3 cellular contexts compared by ENCODE assay signal in genomic region chr5:74829413-74829812, GRCh38.
TF ChIP-seq lines count a peak whose summit lies in the region.

No MANE protein-coding gene starts in this region.

TF ChIP-seq in HCT116, 20 proteins besides CTCF, POLR2A, EP300 and RAD21:
- TF ChIP-seq CEBPB (IDR thresholded peaks at IDR 0.05; ENCODE audit: low read depth) (peak; percentile 40; the same call in 1 of the 2 replicates), SRF (IDR thresholded peaks at IDR 0.05; ENCODE audit: low read depth) (no peak), ZBTB33 (IDR thresholded peaks at IDR 0.05; ENCODE audit: extremely low read depth, insufficient replicate concordance, low read length) (no peak), TCF7L2 (IDR thresholded peaks at IDR 0.05; ENCODE audit: borderline replicate concordance, extremely low read depth, insufficient read depth, insufficient read length) (no peak), CBX3 (IDR thresholded peaks at IDR 0.05; ENCODE audit: low read depth) (no peak), ZFX (IDR thresholded peaks at IDR 0.05) (no peak), SP1 (IDR thresholded peaks at IDR 0.05; ENCODE audit: low read depth) (no peak)

TF ChIP-seq in IMR-90, 13 proteins besides CTCF, POLR2A, EP300 and RAD21:
- TF ChIP-seq MXI1 (IDR thresholded peaks at IDR 0.05; ENCODE audit: borderline replicate concordance, low read depth, low read length), result no peak
- no peak for TF ChIP-seq RFX5 (IDR thresholded peaks at IDR 0.05; ENCODE audit: low read depth, low read length)
- TF ChIP-seq CEBPB (IDR thresholded peaks at IDR 0.05; ENCODE audit: low read depth, low read length), result peak; percentile 77

TF ChIP-seq in K562, 482 proteins besides CTCF, POLR2A, EP300 and RAD21:
- TF ChIP-seq TEAD2 (tag; IDR thresholded peaks at IDR 0.05) (no peak), HMGXB4 (CRISPR knock-in tag; IDR thresholded peaks at IDR 0.05) (no peak), THRA (IDR thresholded peaks at IDR 0.05) (no peak), KLF13 (tag; IDR thresholded peaks at IDR 0.05; ENCODE audit: borderline replicate concordance, low read depth) (no peak), ZNF408 (CRISPR knock-in tag; IDR thresholded peaks at IDR 0.05; ENCODE audit: low read depth) (no peak), CEBPG (CRISPR knock-in tag; IDR thresholded peaks at IDR 0.05) (no peak), CEBPG (tag; conservative IDR thresholded peaks at IDR 0.05 in 1 of 2, IDR thresholded peaks at IDR 0.05 in 1 of 2) (peak in 1 of 2 experiments; percentile 83; a peak in 2 of 4 replicates), CCAR2 (IDR thresholded peaks at IDR 0.05; ENCODE audit: low read depth, low read length) (no peak), BCOR (IDR thresholded peaks at IDR 0.05) (no peak), ZNF785 (CRISPR knock-in tag; IDR thresholded peaks at IDR 0.05) (no peak), CREB5 (CRISPR knock-in tag; IDR thresholded peaks at IDR 0.05) (no peak), ZNF717 (CRISPR knock-in tag; IDR thresholded peaks at IDR 0.05) (no peak), JUND (IDR thresholded peaks at IDR 0.05; ENCODE audit: borderline replicate concordance, low read depth, low read length) (no peak), JUND (tag; IDR thresholded peaks at IDR 0.05; ENCODE audit: borderline replicate concordance, low read depth, low read length) (no peak), ZNF3 (CRISPR knock-in tag; IDR thresholded peaks at IDR 0.05) (no peak), TRIM28 (IDR thresholded peaks at IDR 0.05) (no peak), CEBPB (tag; IDR thresholded peaks at IDR 0.05) (peak; percentile 87)
